Comparison of ENCODE assay signal across 26 cellular contexts in the genomic region with DNA sequence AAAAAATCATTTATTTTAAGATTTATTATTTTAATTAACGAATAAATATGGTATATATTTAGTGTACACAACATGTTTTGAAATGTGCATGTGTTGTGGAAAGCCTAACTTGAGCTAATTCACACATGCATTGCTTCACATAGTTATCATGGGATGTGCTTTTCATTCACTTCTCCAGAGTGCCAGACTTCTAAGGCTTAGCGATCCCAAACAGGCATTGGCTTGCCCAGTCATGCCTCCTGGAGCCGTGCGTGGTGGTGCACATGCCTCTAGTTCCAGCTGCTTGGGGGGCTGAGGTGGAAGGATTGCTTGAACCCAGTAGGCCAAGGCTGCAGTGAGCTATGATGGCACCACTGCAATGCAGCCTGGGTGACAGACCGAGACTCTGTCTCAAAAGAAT.
"Had no signal": no experiment of that assay in that cellular context is flagged by ENCODE, and none has a peak within 500 bp of the region (broad histone marks: within the 10 kb centered on the region; RNA-seq: fewer than 3 reads in every experiment).

No MANE protein-coding gene starts in this region.

- ATAC-seq: activated CD8-positive, alpha-beta memory T cell treated with anti-CD3 and anti-CD28 coated beads, Interleukin-2, amount 10 ng/mL, durations not matched to agents 7 days and 5 days; Panc1; T-helper 17 cell had no signal

- FAIRE-seq: astrocyte, TTC549 had no signal

- DNase-seq: activated B cell treated with CpG ODN at 0.5 μM for 24 hours; activated CD4-positive, alpha-beta T cell treated with anti-CD3 and anti-CD28 coated beads for 1 hour; activated CD4-positive, alpha-beta T cell treated with anti-CD3 and anti-CD28 coated beads, Interleukin-2, amount 10 ng/mL, durations not matched to agents 24 days and 14 days; activated CD4-positive, alpha-beta T cell treated with anti-CD3 and anti-CD28 coated beads, Interleukin-2, amount 50 U/mL, for 48 hours; activated CD8-positive, alpha-beta memory T cell treated with anti-CD3 and anti-CD28 coated beads, Interleukin-2, amount 10 ng/mL, durations not matched to agents 7 days and 5 days; activated gamma-delta T cell; activated naive CD4-positive, alpha-beta T cell treated with anti-CD3 and anti-CD28 coated beads for 36 hours; activated T-cell treated with anti-CD3 and anti-CD28 coated beads, Interleukin-2, amount 50 U/mL, for 24 hours; amygdala; caudate nucleus; MM.1S; NCI-H1105; NCI-H1436; NCI-H1930; NCI-H345; NCI-H510A; NCI-H526 treated with DMSO at 0.1 percent for 48 hours; NCI-H82; OCI-M1; RPMI8226; SHP77 treated with DMSO at 0.1 percent for 48 hours; T-helper 17 cell; T-helper 9 cell had no signal
